In genomic region chr19:15421726-15422260, GRCh38 we compare ENCODE assay signal across 11 cellular contexts. TPM values are rescaled to one million over a fixed set of nuclear protein-coding genes. Genes with fewer than 3 reads are reported as not detected.
A peak's percentile ranks its signal among the peaks of the same experiment; 100 is the strongest.
DNase-seq lines count a peak whose midpoint lies in the region; ATAC-seq and TF ChIP-seq lines count a peak whose summit lies in the region.
"Had no signal": no experiment of that assay in that cellular context is flagged by ENCODE, and none has a peak within 500 bp of the region (broad histone marks: within the 10 kb centered on the region; RNA-seq: fewer than 3 reads in every experiment).

No MANE protein-coding gene starts in this region.

- 75 to 82% methylated on average over 15 of the region's 15 CpGs for WGBS in sigmoid colon, 2 donors

- peaks cover 33 to 47% (median 40%) of the 10 kb centered on the region in 4 donors for H3K36me3 ChIP-seq in sigmoid colon

- no peak overlapping the region for H3K4me3 ChIP-seq in sigmoid colon
- H3K4me3 ChIP-seq: esophagus muscularis mucosa had no signal

- peaks cover 0 to 2% (median 0%) of the 10 kb centered on the region in 4 donors for H3K9me3 ChIP-seq in sigmoid colon

- TF ChIP-seq CTCF in sigmoid colon (IDR thresholded peaks at IDR 0.05) = no peak

- H3K27ac ChIP-seq in sigmoid colon = peak overlapping the region in 3 of 4 donors; percentile 39 to 59 (median 59)

- no peak for TF ChIP-seq POLR2A in sigmoid colon (IDR thresholded peaks at IDR 0.05)

- H3K4me1 ChIP-seq in sigmoid colon = peaks cover 0 to 26% (median 20%) of the 10 kb centered on the region in 4 donors

- ATAC-seq in HG03460 (IDR thresholded peaks at IDR 0.05; ENCODE audit: unreplicated experiment) = no peak

- TF ChIP-seq EP300 in sigmoid colon (IDR thresholded peaks at IDR 0.05) = no peak

- DNase-seq in NCI-H2029 treated with DMSO at 0.1 percent for 48 hours (lab: John Stamatoyannopoulos, UW) = peak; percentile 72
- DNase-seq in cardiac septum (ENCODE audit: low spot score) = peak; percentile 85
- DNase-seq in sigmoid colon = no peak
- DNase-seq in activated CD4-positive, alpha-beta T cell treated with anti-CD3 and anti-CD28 coated beads, Interleukin-2, amount 50 U/mL, for 48 hours = no peak
- DNase-seq in SIG-M5 (lab: John Stamatoyannopoulos, UW) = no peak
- DNase-seq: activated CD4-positive, alpha-beta T cell treated with anti-CD3 and anti-CD28 coated beads, Interleukin-2, amount 10 ng/mL, durations not matched to agents 7 days and 5 days; NCI-H1436; stimulated activated CD4-positive, alpha-beta T cell treated with anti-CD3 and anti-CD28 coated beads, Interleukin-12 subunit alpha, Interleukin-12 subunit beta, amount 100 ng/mL, for 4 hours had no signal

- no peaks in the 10 kb centered on the region for H3K27me3 ChIP-seq in sigmoid colon
- H3K27me3 ChIP-seq: esophagus muscularis mucosa had no signal

- intact Hi-C loops in cardiac septum (cut with DNase I) = no loop called here
- intact Hi-C loops in sigmoid colon (cut with DNase I) = no loop called here

RNA-seq across cellular contexts. Expression of gene AKAP8L, which starts 3.0 kb away (rescaled TPM):
- total RNA-seq in cardiac septum = 63.1 TPM
- 100 to 1,000 TPM in 2 of 4 donors, 10 to 100 TPM in 2; 90.5 to 145 (median 101) TPM for total RNA-seq in sigmoid colon
- 10 to 100 TPM; 15.0 to 67.5 (median 22.8) TPM for polyA plus RNA-seq in sigmoid colon

RNA-seq across cellular contexts. Expression of gene WIZ, which starts 28.0 kb away (rescaled TPM):
- total RNA-seq in cardiac septum = 21.6 TPM
- total RNA-seq in sigmoid colon = 10 to 100 TPM; 16.3 to 49.6 (median 28.4) TPM
- polyA plus RNA-seq in sigmoid colon = 10 to 100 TPM in 1 of 3 donors, 1 to 10 TPM in 2; 7.8 to 18.3 (median 9.2) TPM

RNA-seq across cellular contexts. Expression of gene AKAP8, which starts 42.2 kb away (rescaled TPM):
- total RNA-seq in cardiac septum (19.2 TPM), sigmoid colon (10 to 100 TPM; 15.0 to 43.8 (median 21.4) TPM)
- polyA plus RNA-seq in sigmoid colon = 10 to 100 TPM; 11.4 to 19.8 (median 11.6) TPM

RNA-seq across cellular contexts. Expression of gene RASAL3, which starts 42.6 kb away (rescaled TPM):
- 1.7 TPM for total RNA-seq in cardiac septum
- 1 to 10 TPM; 1.1 to 2.0 (median 1.5) TPM for total RNA-seq in sigmoid colon
- 10 to 100 TPM in 1 of 3 donors, 1 to 10 TPM in 1, under 1 TPM in 1; 0.60 to 20.3 (median 1.6) TPM for polyA plus RNA-seq in sigmoid colon

RNA-seq across cellular contexts. Expression of gene PGLYRP2, which starts 57.5 kb away (rescaled TPM):
- total RNA-seq in cardiac septum = not detected
- total RNA-seq in sigmoid colon = not detected
- polyA plus RNA-seq in sigmoid colon = under 1 TPM in 1 of 3 donors, not detected in 2; 0.60 TPM
- total RNA-seq: esophagus muscularis mucosa, subcutaneous adipose tissue had no signal

Comparison
In these comparisons a context has a peak if more than half of its experiments do, and no peak if none do; other contexts are left out.
1. DNase-seq: peak in NCI-H2029 treated with DMSO at 0.1 percent for 48 hours (single experiment) and cardiac septum (single experiment); none in sigmoid colon (single experiment), activated CD4-positive, alpha-beta T cell treated with anti-CD3 and anti-CD28 coated beads, Interleukin-2, amount 50 U/mL, for 48 hours (0 of 2) and SIG-M5 (single experiment).